Comparison of ENCODE assay signal across 7 cellular contexts in genomic region chr1:121213491-121213890, GRCh38. TPM values are rescaled to one million over a fixed set of nuclear protein-coding genes. Genes with fewer than 3 reads are reported as not detected.
DNase-seq lines count a peak whose midpoint lies in the region; ATAC-seq, FAIRE-seq and TF ChIP-seq lines count a peak whose summit lies in the region.
"Not testable (repeated sequence)": the region's sequence is repeated elsewhere in the genome, so short reads cannot be mapped to it uniquely, and the experiment has no call there.

No MANE protein-coding gene starts in this region.

- H3K9me3 ChIP-seq in K562 (replicated peaks; ENCODE audit: control insufficient read depth, insufficient read depth, low read depth, low read length); left lung; smooth muscle cell (replicated peaks; ENCODE audit: low read depth): not testable (repeated sequence)

- H3K27me3 ChIP-seq in K562 (ENCODE audit: control insufficient read depth in 2 of 2, insufficient read depth in 2 of 2, low read length in 2 of 2); left lung; smooth muscle cell (ENCODE audit: low read depth): not testable (repeated sequence)

- H3K9me1 ChIP-seq in K562 (ENCODE audit: control insufficient read depth, insufficient read depth, low read length) = not testable (repeated sequence)

- not testable (repeated sequence) for TF ChIP-seq CTCF in K562 (IDR thresholded peaks at IDR 0.05 in 2 of 3, conservative IDR thresholded peaks at IDR 0.05 in 1 of 3; ENCODE audit: insufficient read depth in 2 of 3, low read depth in 1 of 3, low read length in 3 of 3); endothelial cell (IDR thresholded peaks at IDR 0.05; ENCODE audit: unreplicated experiment); left lung (IDR thresholded peaks at IDR 0.05); smooth muscle cell (IDR thresholded peaks at IDR 0.05; ENCODE audit: borderline replicate concordance, insufficient read depth, poor library complexity, severe bottlenecking)

- not testable (repeated sequence) for H3K9ac ChIP-seq in K562 (ENCODE audit: insufficient read depth in 1 of 2, low read depth in 2 of 2, low read length in 2 of 2); smooth muscle cell (ENCODE audit: low read depth)

- H3K27ac ChIP-seq in K562 (ENCODE audit: extremely low read depth, low read depth, low read length); left lung: not testable (repeated sequence)
- H3K27ac ChIP-seq in smooth muscle cell (ENCODE audit: low read depth) = peak overlapping the region; percentile 57

- peak; percentile 68 for TF ChIP-seq EP300 in K562 (IDR thresholded peaks at IDR 0.05; ENCODE audit: low read length)

- H3K4me1 ChIP-seq in K562 (replicated peaks in 1 of 2; ENCODE audit: control insufficient read depth in 2 of 2, insufficient read depth in 2 of 2, low read length in 2 of 2); left lung; smooth muscle cell (ENCODE audit: low read depth): not testable (repeated sequence)

- not testable (repeated sequence) for H3K4me1 Mint-ChIP-seq in endothelial cell (ENCODE audit: unreplicated experiment)

- intact Hi-C loops in K562 (cut with micrococcal nuclease); left ventricle myocardium superior (cut with micrococcal nuclease); left lung (cut with DNase I): not testable (repeated sequence)

- not testable (repeated sequence) for H3K36me3 Mint-ChIP-seq in endothelial cell (ENCODE audit: low read depth, unreplicated experiment)

- peak; percentile 25 for DNase-seq in NCI-H2171 treated with DMSO at 0.1 percent for 48 hours (lab: John Stamatoyannopoulos, UW)
- peak; percentile 85 for DNase-seq in OCI-M1 (lab: John Stamatoyannopoulos, UW)
- DNase-seq in K562 (ENCODE audit: extremely low read depth in 1 of 4, low spot score in 3 of 4) = peak in 1 of 4 experiments; percentile 91
- peak; percentile 7 for DNase-seq in endothelial cell (ENCODE audit: low spot score)
- DNase-seq in left ventricle myocardium superior; left lung; smooth muscle cell (lab: John Stamatoyannopoulos, UW; ENCODE audit: unreplicated experiment): not testable (repeated sequence)

- H3K4me2 ChIP-seq in K562 (ENCODE audit: insufficient read depth, low read length); smooth muscle cell: not testable (repeated sequence)

- H3K27ac Mint-ChIP-seq in endothelial cell (ENCODE audit: unreplicated experiment) = not testable (repeated sequence)

- H3K4me3 Mint-ChIP-seq in endothelial cell (ENCODE audit: unreplicated experiment) = not testable (repeated sequence)

- not testable (repeated sequence) for H2AFZ ChIP-seq in K562 (ENCODE audit: low read depth, low read length); smooth muscle cell (ENCODE audit: low read depth)

- H3K27me3 Mint-ChIP-seq in endothelial cell (ENCODE audit: unreplicated experiment) = not testable (repeated sequence)

- ATAC-seq in K562 (peak; percentile 95), left ventricle myocardium superior (peak; percentile 64), left lung (peak; percentile 49)

- not testable (repeated sequence) for BruUV-seq in K562 (replicated peaks; lab: Mats Ljungman, UMichigan)

- not testable (repeated sequence) for FAIRE-seq in K562 (lab: Jason Lieb, UNC)

- H3K4me3 ChIP-seq in K562, left lung, smooth muscle cell: not testable (repeated sequence)

- in situ Hi-C loops in K562 (cut with MboI) = not testable (repeated sequence)

- CTCF ChIA-PET in K562 (lab: Yijun Ruan, JAX; ENCODE audit: low intra/inter-chr PET ratio) = not testable (repeated sequence)

- not testable (repeated sequence) for H3F3A ChIP-seq in smooth muscle cell (ENCODE audit: low read depth)

- not testable (repeated sequence) for H3K9me3 Mint-ChIP-seq in endothelial cell (ENCODE audit: unreplicated experiment)

- not testable (repeated sequence) for TF ChIP-seq POLR2A in K562 (conservative IDR thresholded peaks at IDR 0.05)

- POLR2A ChIA-PET in K562 (lab: Yijun Ruan, JAX) = not testable (repeated sequence)

- not testable (repeated sequence) for H4K20me1 ChIP-seq in K562 (replicated peaks; ENCODE audit: control insufficient read depth, insufficient read depth, low read length); smooth muscle cell (ENCODE audit: low read depth)

- H3K36me3 ChIP-seq in K562 (ENCODE audit: control insufficient read depth, insufficient read depth, low read length); left lung; smooth muscle cell (ENCODE audit: low read depth): not testable (repeated sequence)

- H3K79me2 ChIP-seq in K562 (ENCODE audit: control insufficient read depth, insufficient read depth, low read length); smooth muscle cell (ENCODE audit: low read depth): not testable (repeated sequence)

- WGBS in K562 (ENCODE audit: insufficient coverage, low coverage, missing lambda C conversion rate) = 0% methylated on average over 3 of the region's 9 CpGs
- no CpG with 5 or more reads among the region's 9 CpGs for WGBS in smooth muscle cell (ENCODE audit: low lambda C conversion rate)

- TF ChIP-seq RAD21 in K562 (CRISPR knock-in tag; conservative IDR thresholded peaks at IDR 0.05 in 1 of 2, IDR thresholded peaks at IDR 0.05 in 1 of 2) = not testable (repeated sequence)

TF ChIP-seq in K562, 482 proteins besides CTCF, POLR2A, EP300 and RAD21 (continues in another document):
- TF ChIP-seq CXXC5 (CRISPR knock-in tag; IDR thresholded peaks at IDR 0.05) (peak; percentile 77), CREB1 (IDR thresholded peaks at IDR 0.05) (0 out of 2 replicates have a peak, but pooled peaks have one; percentile 23), SOX6 (IDR thresholded peaks at IDR 0.05) (peak; percentile 63; the same call in 1 of the 2 replicates), FOSL1 (tag; conservative IDR thresholded peaks at IDR 0.05) (0 out of 2 replicates have a peak, but pooled peaks have one; percentile 31), KLF16 (IDR thresholded peaks at IDR 0.05) (peak; percentile 77), TRIM24 (IDR thresholded peaks at IDR 0.05) (peak in 1 of 2 experiments; percentile 32; a peak in 1 of 4 replicates)
- TF ChIP-seq CREB1 (CRISPR knock-in tag; IDR thresholded peaks at IDR 0.05) = not testable (repeated sequence)

RNA-seq across cellular contexts. Expression of gene SRGAP2C, which starts 28.7 kb away (rescaled TPM):
- total RNA-seq in K562 (2011; cell fraction: chromatin; rRNA removed; ENCODE audit: low replicate concordance) = 11.1 and 23.4 TPM in 2 replicates
- total RNA-seq in K562 (2011; cell fraction: nucleolus; rRNA removed) = 9.5 and 11.6 TPM in 2 replicates
- 17.5 and 23.4 TPM in 2 replicates for total RNA-seq in K562 (2011; cell fraction: nucleoplasm; rRNA removed)
- 7.7 and 12.3 TPM in 2 replicates for total RNA-seq in K562 (2014; rRNA removed)
- 10.1 and 11.6 TPM in 2 replicates for total RNA-seq in K562 (2014; rRNA removed; fragmentation: Illumina TruSeq; extraction: Trizol)
- total RNA-seq in K562 (2015; rRNA removed; fragmentation: Illumina TruSeq; extraction: Trizol) = 7.9 and 8.7 TPM in 2 replicates
- 21.1 and 21.9 TPM in 2 replicates for total RNA-seq in K562 (2021)
- polyA plus RNA-seq in K562 (2011; rRNA removed) = 8.8 and 9.3 TPM in 2 replicates
- 3.9 and 6.6 TPM in 2 replicates for polyA plus RNA-seq in K562 (2011; cell fraction: cytosol; rRNA removed)
- polyA plus RNA-seq in K562 (2011; cell fraction: nucleus; rRNA removed) = 7.4 and 7.6 TPM in 2 replicates
- polyA plus RNA-seq in K562 (2012) = 5.0 and 7.5 TPM in 2 replicates
- 6.4 and 7.4 TPM in 2 replicates for polyA plus RNA-seq in K562 (2014; fragmentation: Illumina TruSeq; extraction: Trizol)
- polyA plus RNA-seq in K562 (2014; fragmentation: Nextera tagmentation; extraction: Ambion mirVana) = 1 to 10 TPM; 5.1 to 6.6 TPM
- 5.0 and 5.9 TPM in 2 replicates for polyA plus RNA-seq in K562 (2014; rRNA removed)
- polyA minus RNA-seq in K562 (2011; rRNA and poly(A)+ RNA removed) = 22.8 and 24.9 TPM in 2 replicates
- polyA minus RNA-seq in K562 (2011; cell fraction: cytosol; rRNA and poly(A)+ RNA removed) = 12.6 and 16.4 TPM in 2 replicates
- polyA minus RNA-seq in K562 (2011; cell fraction: nucleus; rRNA and poly(A)+ RNA removed) = 11.8 and 12.4 TPM in 2 replicates
- 72.5 TPM for total RNA-seq in endothelial cell (ENCODE audit: unreplicated experiment)
- total RNA-seq in left ventricle myocardium superior = 11.4 TPM
- 10 to 100 TPM; 23.4 to 28.1 TPM for total RNA-seq in left lung
- 14.7 and 18.1 TPM in 2 replicates for total RNA-seq in smooth muscle cell
- polyA plus RNA-seq in smooth muscle cell = 10.4 and 11.3 TPM in 2 replicates

RNA-seq across cellular contexts. Expression of gene FAM72B, which starts 29.4 kb away (rescaled TPM):
- 19.4 and 39.9 TPM in 2 replicates for total RNA-seq in K562 (2011; cell fraction: chromatin; rRNA removed; ENCODE audit: low replicate concordance)
- total RNA-seq in K562 (2011; cell fraction: nucleolus; rRNA removed) = 19.5 and 22.2 TPM in 2 replicates
- 56.9 and 85.5 TPM in 2 replicates for total RNA-seq in K562 (2011; cell fraction: nucleoplasm; rRNA removed)
- total RNA-seq in K562 (2014; rRNA removed) (20.8 and 23.4 TPM in 2 replicates), K562 (2014; rRNA removed; fragmentation: Illumina TruSeq; extraction: Trizol) (33.1 and 38.1 TPM in 2 replicates), K562 (2015; rRNA removed; fragmentation: Illumina TruSeq; extraction: Trizol) (30.0 and 32.2 TPM in 2 replicates), K562 (2021) (21.9 and 26.1 TPM in 2 replicates), endothelial cell (ENCODE audit: unreplicated experiment) (12.0 TPM), left ventricle myocardium superior (0.67 TPM), left lung (1 to 10 TPM; 1.1 to 1.4 TPM), smooth muscle cell (1.7 and 2.6 TPM in 2 replicates)
- polyA plus RNA-seq in K562 (2011; rRNA removed) (47.6 and 52.3 TPM in 2 replicates), K562 (2014; fragmentation: Illumina TruSeq; extraction: Trizol) (43.3 and 61.7 TPM in 2 replicates), K562 (2014; fragmentation: Nextera tagmentation; extraction: Ambion mirVana) (10 to 100 TPM; 11.8 to 13.4 TPM), K562 (2014; rRNA removed) (31.5 and 36.7 TPM in 2 replicates), smooth muscle cell (0.70 and 1.6 TPM in 2 replicates)
- 15.7 and 26.6 TPM in 2 replicates for polyA plus RNA-seq in K562 (2011; cell fraction: cytosol; rRNA removed)
- polyA plus RNA-seq in K562 (2011; cell fraction: nucleus; rRNA removed) = 22.6 and 31.2 TPM in 2 replicates
- polyA plus RNA-seq in K562 (2012) = 24.1 and 28.2 TPM in 2 replicates
- 61.9 and 70.9 TPM in 2 replicates for polyA minus RNA-seq in K562 (2011; rRNA and poly(A)+ RNA removed)
- 19.7 and 20.0 TPM in 2 replicates for polyA minus RNA-seq in K562 (2011; cell fraction: cytosol; rRNA and poly(A)+ RNA removed)
- polyA minus RNA-seq in K562 (2011; cell fraction: nucleus; rRNA and poly(A)+ RNA removed) = 15.6 and 33.1 TPM in 2 replicates
